Comparison of ENCODE assay signal across 7 cellular contexts in genomic region chr16:57063189-57063588, GRCh38. TPM values are rescaled to one million over a fixed set of nuclear protein-coding genes. Genes with fewer than 3 reads are reported as not detected.
DNase-seq lines count a peak whose midpoint lies in the region; ATAC-seq, FAIRE-seq and TF ChIP-seq lines count a peak whose summit lies in the region.
"Not testable (repeated sequence)": the region's sequence is repeated elsewhere in the genome, so short reads cannot be mapped to it uniquely, and the experiment has no call there.

No MANE protein-coding gene starts in this region.

- POLR2A ChIA-PET in RWPE1 (lab: Yijun Ruan, JAX; ENCODE audit: low non-redundant PET); K562 (lab: Yijun Ruan, JAX); HepG2 (lab: Yijun Ruan, JAX): not testable (repeated sequence)
- POLR2A ChIA-PET in naive thymus-derived CD8-positive, alpha-beta T cell (lab: Charles Lee): interaction anchor here (0.9 kb wide), 1 partner anchor 10 kb away, joined by 3 read pairs; no protein-coding TSS in a partner anchor

- H3K4me3 Mint-ChIP-seq in CD14-positive monocyte; naive thymus-derived CD8-positive, alpha-beta T cell; stimulated activated memory B cell treated with anti-CD40 and anti-IgM and Interleukin-4, amounts not matched to agents 10 μg/mL and 1 μg/mL and 100 μg/mL, for 72 hours: not testable (repeated sequence)

- H3K4me3 ChIP-seq in KMS-11 (IDR thresholded peaks at IDR 0.05; ENCODE audit: insufficient read depth, low read depth, low read length); K562; HepG2 (replicated peaks in 1 of 3; ENCODE audit: insufficient read depth in 1 of 3, low read depth in 2 of 3, low read length in 3 of 3): not testable (repeated sequence)

- BruUV-seq in K562 (replicated peaks; lab: Mats Ljungman, UMichigan); HepG2 (replicated peaks; lab: Mats Ljungman, UMichigan): not testable (repeated sequence)

- not testable (repeated sequence) for H3K9me3 Mint-ChIP-seq in CD14-positive monocyte; naive thymus-derived CD8-positive, alpha-beta T cell; stimulated activated memory B cell treated with anti-CD40 and anti-IgM and Interleukin-4, amounts not matched to agents 10 μg/mL and 1 μg/mL and 100 μg/mL, for 72 hours

- in situ Hi-C loops in K562 (cut with MboI); HepG2 (cut with HindIII; ENCODE audit: extremely low pct_ligation_motif_present, low pct_unique_long_range_greater_than_20kb): not testable (repeated sequence)

- CTCF ChIA-PET in RWPE1 (lab: Yijun Ruan, JAX); HepG2 (lab: Yijun Ruan, JAX; ENCODE audit: low intra/inter-chr PET ratio, low total read pairs): not testable (repeated sequence)
- CTCF ChIA-PET in K562 (lab: Yijun Ruan, JAX; ENCODE audit: low intra/inter-chr PET ratio): interaction anchor here (0.6 kb wide), 1 partner anchor 803 kb away, joined by 6 read pairs; no protein-coding TSS in a partner anchor

- not testable (repeated sequence) for H3K27me3 Mint-ChIP-seq in CD14-positive monocyte (ENCODE audit: low read depth in 3 of 3); naive thymus-derived CD8-positive, alpha-beta T cell; stimulated activated memory B cell treated with anti-CD40 and anti-IgM and Interleukin-4, amounts not matched to agents 10 μg/mL and 1 μg/mL and 100 μg/mL, for 72 hours

- TF ChIP-seq EP300 in K562 (IDR thresholded peaks at IDR 0.05; ENCODE audit: low read length); HepG2 (IDR thresholded peaks at IDR 0.05; ENCODE audit: low read depth in 2 of 2, low read length in 2 of 2); HepG2 (CRISPR knock-in tag; IDR thresholded peaks at IDR 0.05; ENCODE audit: borderline replicate concordance): not testable (repeated sequence)

- not testable (repeated sequence) for ATAC-seq in K562; HepG2; naive thymus-derived CD8-positive, alpha-beta T cell; stimulated activated memory B cell treated with anti-CD40 and anti-IgM and Interleukin-4, amounts not matched to agents 10 μg/mL and 1 μg/mL and 100 μg/mL, for 72 hours

- not testable (repeated sequence) for H3K36me3 ChIP-seq in KMS-11 (ENCODE audit: insufficient read depth); K562 (ENCODE audit: control insufficient read depth, insufficient read depth, low read length); HepG2 (replicated peaks in 1 of 2; ENCODE audit: control insufficient read depth in 1 of 2, insufficient read depth in 2 of 2, low read length in 2 of 2)

- intact Hi-C loops in CD14-positive monocyte (cut with micrococcal nuclease); K562 (cut with micrococcal nuclease); HepG2 (cut with micrococcal nuclease; ENCODE audit: unreplicated experiment): not testable (repeated sequence)

- peak overlapping the region in 6 of 7 donors; percentile 85 to 98 (median 91) for H3K27ac Mint-ChIP-seq in CD14-positive monocyte
- H3K27ac Mint-ChIP-seq in naive thymus-derived CD8-positive, alpha-beta T cell: peak overlapping the region in 6 of 10 donors; percentile 22 to 88 (median 64)
- peak overlapping the region; percentile 21 for H3K27ac Mint-ChIP-seq in stimulated activated memory B cell treated with anti-CD40 and anti-IgM and Interleukin-4, amounts not matched to agents 10 μg/mL and 1 μg/mL and 100 μg/mL, for 72 hours

- not testable (repeated sequence) for H3K9ac ChIP-seq in KMS-11; K562 (ENCODE audit: insufficient read depth in 1 of 2, low read depth in 2 of 2, low read length in 2 of 2); HepG2 (ENCODE audit: insufficient read depth, low read depth, low read length)

- TF ChIP-seq CTCF in CD14-positive monocyte (IDR thresholded peaks at IDR 0.05); KMS-11 (conservative IDR thresholded peaks at IDR 0.05; ENCODE audit: low read depth, low read length); RWPE1 (conservative IDR thresholded peaks at IDR 0.05; ENCODE audit: low read depth); K562 (IDR thresholded peaks at IDR 0.05 in 2 of 3, conservative IDR thresholded peaks at IDR 0.05 in 1 of 3; ENCODE audit: insufficient read depth in 2 of 3, low read depth in 1 of 3, low read length in 3 of 3); HepG2 (CRISPR knock-in tag; IDR thresholded peaks at IDR 0.05): not testable (repeated sequence)

- 67% methylated on average over 8 of the region's 8 CpGs for WGBS in K562 (ENCODE audit: insufficient coverage, low coverage, missing lambda C conversion rate)
- 66% methylated on average over 8 of the region's 8 CpGs for WGBS in HepG2 (ENCODE audit: low lambda C conversion rate)

- DNase-seq in CD14-positive monocyte (ENCODE audit: low spot score); RWPE1 (ENCODE audit: low spot score); K562 (ENCODE audit: extremely low read depth in 1 of 4, low spot score in 3 of 4); HepG2 (ENCODE audit: low spot score); naive thymus-derived CD8-positive, alpha-beta T cell: not testable (repeated sequence)

- not testable (repeated sequence) for H3K27ac ChIP-seq in KMS-11; K562 (ENCODE audit: extremely low read depth, low read depth, low read length); HepG2 (ENCODE audit: extremely low read length, insufficient read depth, low read length)
- H3K27ac ChIP-seq in RWPE1: 0 out of 2 replicates have a peak overlapping the region, but pooled peaks have one; percentile 26

- FAIRE-seq in K562 (lab: Jason Lieb, UNC); HepG2 (lab: Jason Lieb, UNC): not testable (repeated sequence)

- TF ChIP-seq RAD21 in K562 (CRISPR knock-in tag; conservative IDR thresholded peaks at IDR 0.05 in 1 of 2, IDR thresholded peaks at IDR 0.05 in 1 of 2); HepG2 (CRISPR knock-in tag; IDR thresholded peaks at IDR 0.05): not testable (repeated sequence)

- H3K9me1 ChIP-seq in K562 (ENCODE audit: control insufficient read depth, insufficient read depth, low read length): not testable (repeated sequence)

- H3K36me3 Mint-ChIP-seq in CD14-positive monocyte: peaks cover 61 to 79% of the 10 kb centered on the region in 2 donors
- peaks cover 0 to 71% (median 20%) of the 10 kb centered on the region in 3 donors for H3K36me3 Mint-ChIP-seq in naive thymus-derived CD8-positive, alpha-beta T cell
- peaks cover 82% of the 10 kb centered on the region for H3K36me3 Mint-ChIP-seq in stimulated activated memory B cell treated with anti-CD40 and anti-IgM and Interleukin-4, amounts not matched to agents 10 μg/mL and 1 μg/mL and 100 μg/mL, for 72 hours

- H3K9me3 ChIP-seq in K562 (replicated peaks; ENCODE audit: control insufficient read depth, insufficient read depth, low read depth, low read length); HepG2 (ENCODE audit: low read length): not testable (repeated sequence)

- not testable (repeated sequence) for H3K79me2 ChIP-seq in KMS-11 (ENCODE audit: insufficient read depth, low read depth); K562 (ENCODE audit: control insufficient read depth, insufficient read depth, low read length); HepG2 (ENCODE audit: insufficient read depth, low read length)

- H3K27me3 ChIP-seq in KMS-11 (ENCODE audit: insufficient read depth, low read depth); K562 (ENCODE audit: control insufficient read depth in 2 of 2, insufficient read depth in 2 of 2, low read length in 2 of 2): not testable (repeated sequence)
- peaks cover 2 to 26% of the 10 kb centered on the region in 2 experiments; a peak in 4 of 5 replicates for H3K27me3 ChIP-seq in HepG2 (ENCODE audit: control insufficient read depth in 1 of 2, insufficient read depth in 2 of 2, low read length in 2 of 2)

- H3K4me1 ChIP-seq in KMS-11 (ENCODE audit: low read depth, poor library complexity, severe bottlenecking) (peaks cover 27% of the 10 kb centered on the region), K562 (replicated peaks in 1 of 2; ENCODE audit: control insufficient read depth in 2 of 2, insufficient read depth in 2 of 2, low read length in 2 of 2) (peaks cover 29 to 33% of the 10 kb centered on the region in 2 experiments), HepG2 (ENCODE audit: insufficient read depth, low read length) (peaks cover 26% of the 10 kb centered on the region)

- peak overlapping the region; percentile 15; the same call in 1 of the 2 replicates for H3K4me2 ChIP-seq in KMS-11
- H3K4me2 ChIP-seq in K562 (ENCODE audit: insufficient read depth, low read length); HepG2 (ENCODE audit: low read depth, low read length): not testable (repeated sequence)

- H4K20me1 ChIP-seq in KMS-11 (ENCODE audit: insufficient read depth); K562 (replicated peaks; ENCODE audit: control insufficient read depth, insufficient read depth, low read length); HepG2 (ENCODE audit: insufficient read depth, low read length): not testable (repeated sequence)

- H2AFZ ChIP-seq in KMS-11 (ENCODE audit: low read depth); K562 (ENCODE audit: low read depth, low read length); HepG2 (ENCODE audit: low read length): not testable (repeated sequence)

- not testable (repeated sequence) for TF ChIP-seq POLR2A in K562 (conservative IDR thresholded peaks at IDR 0.05); HepG2 (IDR thresholded peaks at IDR 0.05; ENCODE audit: insufficient read depth in 1 of 2, low read depth in 2 of 2, low read length in 2 of 2)

- H3K4me1 Mint-ChIP-seq in CD14-positive monocyte: peaks cover 61% of the 10 kb centered on the region
- H3K4me1 Mint-ChIP-seq in naive thymus-derived CD8-positive, alpha-beta T cell: peaks cover 17 to 40% (median 24%) of the 10 kb centered on the region in 4 donors
- peaks cover 49% of the 10 kb centered on the region for H3K4me1 Mint-ChIP-seq in stimulated activated memory B cell treated with anti-CD40 and anti-IgM and Interleukin-4, amounts not matched to agents 10 μg/mL and 1 μg/mL and 100 μg/mL, for 72 hours

RNA-seq across cellular contexts. Expression of gene CPNE2, which starts 29.2 kb away (rescaled TPM):
- polyA plus RNA-seq in CD14-positive monocyte: 10 to 100 TPM; 18.3 to 23.9 TPM
- 13.7 and 32.7 TPM in 2 replicates for total RNA-seq in K562 (2011; cell fraction: chromatin; rRNA removed; ENCODE audit: low replicate concordance)
- total RNA-seq in K562 (2011; cell fraction: nucleolus; rRNA removed): 12.5 and 13.5 TPM in 2 replicates
- 13.3 and 19.4 TPM in 2 replicates for total RNA-seq in K562 (2011; cell fraction: nucleoplasm; rRNA removed)
- total RNA-seq in K562 (2014; rRNA removed): 7.0 and 7.3 TPM in 2 replicates
- 4.2 and 5.0 TPM in 2 replicates for total RNA-seq in K562 (2014; rRNA removed; fragmentation: Illumina TruSeq; extraction: Trizol)
- total RNA-seq in K562 (2015; rRNA removed; fragmentation: Illumina TruSeq; extraction: Trizol): 7.7 and 8.6 TPM in 2 replicates
- total RNA-seq in K562 (2021): 9.5 and 10.6 TPM in 2 replicates
- 13.9 and 26.9 TPM in 2 replicates for polyA plus RNA-seq in K562 (2011; rRNA removed)
- 28.1 and 34.9 TPM in 2 replicates for polyA plus RNA-seq in K562 (2011; cell fraction: cytosol; rRNA removed)
- 14.0 and 18.6 TPM in 2 replicates for polyA plus RNA-seq in K562 (2011; cell fraction: nucleus; rRNA removed)
- polyA plus RNA-seq in K562 (2012): 14.1 and 33.3 TPM in 2 replicates
- polyA plus RNA-seq in K562 (2014; fragmentation: Illumina TruSeq; extraction: Trizol): 11.8 and 14.1 TPM in 2 replicates
- 1 to 10 TPM; 3.0 to 3.8 TPM for polyA plus RNA-seq in K562 (2014; fragmentation: Nextera tagmentation; extraction: Ambion mirVana)
- polyA plus RNA-seq in K562 (2014; rRNA removed): 11.7 and 14.0 TPM in 2 replicates
- polyA minus RNA-seq in K562 (2011; rRNA and poly(A)+ RNA removed): 8.9 and 12.3 TPM in 2 replicates
- polyA minus RNA-seq in K562 (2011; cell fraction: cytosol; rRNA and poly(A)+ RNA removed): 7.7 and 8.6 TPM in 2 replicates
- 6.6 and 9.8 TPM in 2 replicates for polyA minus RNA-seq in K562 (2011; cell fraction: nucleus; rRNA and poly(A)+ RNA removed)
- 8.0 and 10.6 TPM in 2 replicates for total RNA-seq in HepG2 (2016; rRNA removed; fragmentation: Illumina TruSeq; extraction: Trizol)
- 10.8 and 13.6 TPM in 2 replicates for total RNA-seq in HepG2 (2016; cell fraction: cytosol; rRNA removed; fragmentation: Illumina TruSeq; extraction: Trizol; ENCODE audit: low read depth)
- 8.2 and 9.0 TPM in 2 replicates for total RNA-seq in HepG2 (2016; cell fraction: insoluble cytoplasmic fraction; rRNA removed; fragmentation: Illumina TruSeq; extraction: Trizol)
- 20.7 and 21.8 TPM in 2 replicates for total RNA-seq in HepG2 (2016; cell fraction: membrane; rRNA removed; fragmentation: Illumina TruSeq; extraction: Trizol)
- total RNA-seq in HepG2 (2016; cell fraction: nucleus; rRNA removed; fragmentation: Illumina TruSeq; extraction: Trizol): 5.8 and 6.8 TPM in 2 replicates
- polyA plus RNA-seq in HepG2 (2011; rRNA removed): 23.3 and 33.2 TPM in 2 replicates
- 24.9 and 25.8 TPM in 2 replicates for polyA plus RNA-seq in HepG2 (2011; cell fraction: cytosol; rRNA removed)
- 13.9 and 16.9 TPM in 2 replicates for polyA plus RNA-seq in HepG2 (2011; cell fraction: nucleus; rRNA removed)
- 6.6 and 13.1 TPM in 2 replicates for polyA plus RNA-seq in HepG2 (2012)
- 21.1 and 23.1 TPM in 2 replicates for polyA plus RNA-seq in HepG2 (2016; cell fraction: cytosol; fragmentation: Illumina TruSeq; extraction: Trizol; ENCODE audit: low read depth)
- polyA plus RNA-seq in HepG2 (2016; cell fraction: insoluble cytoplasmic fraction; fragmentation: Illumina TruSeq; extraction: Trizol; ENCODE audit: low read depth): 12.5 and 15.2 TPM in 2 replicates
- 35.9 and 37.0 TPM in 2 replicates for polyA plus RNA-seq in HepG2 (2016; cell fraction: membrane; fragmentation: Illumina TruSeq; extraction: Trizol; ENCODE audit: low read depth)
- 13.9 and 15.0 TPM in 2 replicates for polyA plus RNA-seq in HepG2 (2016; cell fraction: nucleus; fragmentation: Illumina TruSeq; extraction: Trizol; ENCODE audit: insufficient read depth, low read depth)
- polyA minus RNA-seq in HepG2 (2011; rRNA and poly(A)+ RNA removed; ENCODE audit: low replicate concordance): 37.9 and 50.4 TPM in 2 replicates
- polyA minus RNA-seq in HepG2 (2011; cell fraction: cytosol; rRNA and poly(A)+ RNA removed): 6.5 and 10.1 TPM in 2 replicates
- 6.3 and 10.9 TPM in 2 replicates for polyA minus RNA-seq in HepG2 (2011; cell fraction: nucleus; rRNA and poly(A)+ RNA removed)
- 10 to 100 TPM in 1 of 2 experiments, 1 to 10 TPM in 1; 9.6 to 10.3 TPM for total RNA-seq in naive thymus-derived CD8-positive, alpha-beta T cell
- 10 to 100 TPM; 26.8 to 60.4 (median 30.4) TPM for polyA plus RNA-seq in naive thymus-derived CD8-positive, alpha-beta T cell

Comparison
In these comparisons a context has a peak if more than half of its experiments do, and no peak if none do; other contexts are left out.
1. H3K27ac Mint-ChIP-seq: peak in every context shown above with its lines; median percentile 91 in CD14-positive monocyte; 64 in naive thymus-derived CD8-positive, alpha-beta T cell; 21 in stimulated activated memory B cell treated with anti-CD40 and anti-IgM and Interleukin-4, amounts not matched to agents 10 μg/mL and 1 μg/mL and 100 μg/mL, for 72 hours.